Comparison of ENCODE assay signal across 23 cellular contexts in genomic region chr3:8524656-8525399, GRCh38. TPM values are rescaled to one million over a fixed set of nuclear protein-coding genes. Genes with fewer than 3 reads are reported as not detected.
DNase-seq lines count a peak whose midpoint lies in the region; ATAC-seq and TF ChIP-seq lines count a peak whose summit lies in the region.
"Had no signal": no experiment of that assay in that cellular context is flagged by ENCODE, and none has a peak within 500 bp of the region (broad histone marks: within the 10 kb centered on the region; RNA-seq: fewer than 3 reads in every experiment).

No MANE protein-coding gene starts in this region.

- H3K4me1 Mint-ChIP-seq in activated T-cell treated with anti-CD3 and anti-CD28 coated beads, Interleukin-2, amount 50 U/mL, for 72 hours (ENCODE audit: low read depth): no peaks in the 10 kb centered on the region
- H3K4me1 Mint-ChIP-seq in chondrocyte (ENCODE audit: low read depth): peaks cover 97% of the 10 kb centered on the region
- H3K4me1 Mint-ChIP-seq in stimulated activated naive CD8-positive, alpha-beta T cell treated with anti-CD3 and anti-CD28 coated beads, Interleukin-15, amount 100 ng/mL, for 72 hours: no peaks in the 10 kb centered on the region

- ATAC-seq in activated T-cell treated with anti-CD3 and anti-CD28 coated beads, Interleukin-2, amount 50 U/mL, for 72 hours (replicated peaks in 1 of 2): peak; percentile 32 to 35
- ATAC-seq in HG02759 (IDR thresholded peaks at IDR 0.05; ENCODE audit: unreplicated experiment): peak; percentile 70
- peak; percentile 79 for ATAC-seq in stimulated activated naive CD8-positive, alpha-beta T cell treated with anti-CD3 and anti-CD28 coated beads, Interleukin-15, amount 100 ng/mL, for 72 hours
- no peak for ATAC-seq in left cardiac atrium
- ATAC-seq: left lung had no signal

- peaks cover 18% of the 10 kb centered on the region for H3K27me3 Mint-ChIP-seq in activated T-cell treated with anti-CD3 and anti-CD28 coated beads, Interleukin-2, amount 50 U/mL, for 72 hours (ENCODE audit: low read depth)
- H3K27me3 Mint-ChIP-seq in chondrocyte (ENCODE audit: low read depth): no peaks in the 10 kb centered on the region
- H3K27me3 Mint-ChIP-seq in stimulated activated naive CD8-positive, alpha-beta T cell treated with anti-CD3 and anti-CD28 coated beads, Interleukin-15, amount 100 ng/mL, for 72 hours: peaks cover 38% of the 10 kb centered on the region

- no peak for DNase-seq in activated T-cell treated with anti-CD3 and anti-CD28 coated beads, Interleukin-2, amount 50 U/mL, for 72 hours
- no peak for DNase-seq in activated T-cell treated with anti-CD3 and anti-CD28 coated beads, Interleukin-2, amount 50 U/mL, for 48 hours
- DNase-seq in chondrocyte (ENCODE audit: low spot score) (no peak), left cardiac atrium (no peak), NCI-H526 (lab: John Stamatoyannopoulos, UW) (no peak)
- DNase-seq in stimulated activated naive CD8-positive, alpha-beta T cell treated with anti-CD3 and anti-CD28 coated beads, Interleukin-15, amount 100 ng/mL, for 72 hours: no peak
- no peak for DNase-seq in stimulated activated CD4-positive, alpha-beta T cell treated with anti-CD3 and anti-CD28 coated beads, Interleukin-12 subunit alpha, Interleukin-12 subunit beta, amount 100 ng/mL, for 4 hours
- DNase-seq: activated CD4-positive, alpha-beta T cell treated with anti-CD3 and anti-CD28 coated beads for 4 hours; activated T-cell treated with anti-CD3 and anti-CD28 coated beads for 4 hours; DMS53; endodermal cell; H9; IMR-90; left lung; NCI-H2081; NCI-H524; OCI-M1; SJCRH30; stimulated activated naive CD4-positive, alpha-beta T cell; T1000 had no signal

- H3K4me3 Mint-ChIP-seq in activated T-cell treated with anti-CD3 and anti-CD28 coated beads, Interleukin-2, amount 50 U/mL, for 72 hours: no peak overlapping the region
- no peak overlapping the region for H3K4me3 Mint-ChIP-seq in chondrocyte (ENCODE audit: unreplicated experiment)
- H3K4me3 Mint-ChIP-seq in stimulated activated naive CD8-positive, alpha-beta T cell treated with anti-CD3 and anti-CD28 coated beads, Interleukin-15, amount 100 ng/mL, for 72 hours: no peak overlapping the region
- H3K4me3 Mint-ChIP-seq: activated naive CD8-positive, alpha-beta T cell; CD14-positive monocyte; endodermal cell; H9 had no signal

- H3K27ac Mint-ChIP-seq in activated T-cell treated with anti-CD3 and anti-CD28 coated beads, Interleukin-2, amount 50 U/mL, for 72 hours: no peak overlapping the region
- peak overlapping the region; percentile 83 for H3K27ac Mint-ChIP-seq in chondrocyte (ENCODE audit: unreplicated experiment)
- H3K27ac Mint-ChIP-seq in stimulated activated naive CD8-positive, alpha-beta T cell treated with anti-CD3 and anti-CD28 coated beads, Interleukin-15, amount 100 ng/mL, for 72 hours: peak overlapping the region in 1 of 2 donors; percentile 27
- H3K27ac Mint-ChIP-seq: activated naive CD8-positive, alpha-beta T cell; CD14-positive monocyte; endodermal cell had no signal

- peaks cover 3 to 4% of the 10 kb centered on the region in 2 donors for H3K9me3 Mint-ChIP-seq in activated T-cell treated with anti-CD3 and anti-CD28 coated beads, Interleukin-2, amount 50 U/mL, for 72 hours
- no peaks in the 10 kb centered on the region for H3K9me3 Mint-ChIP-seq in chondrocyte (ENCODE audit: low read depth)
- peaks cover 0 to 6% of the 10 kb centered on the region in 2 donors for H3K9me3 Mint-ChIP-seq in stimulated activated naive CD8-positive, alpha-beta T cell treated with anti-CD3 and anti-CD28 coated beads, Interleukin-15, amount 100 ng/mL, for 72 hours
- H3K9me3 Mint-ChIP-seq: endodermal cell, H9 had no signal

- intact Hi-C loops in left cardiac atrium (cut with DNase I): no loop called here

- peaks cover 3% of the 10 kb centered on the region in 2 donors for H3K36me3 Mint-ChIP-seq in activated T-cell treated with anti-CD3 and anti-CD28 coated beads, Interleukin-2, amount 50 U/mL, for 72 hours (ENCODE audit: insufficient read depth in 2 of 2)
- H3K36me3 Mint-ChIP-seq in chondrocyte (ENCODE audit: low read depth): peaks cover 49% of the 10 kb centered on the region
- H3K36me3 Mint-ChIP-seq: activated naive CD8-positive, alpha-beta T cell; CD14-positive monocyte had no signal

- TF ChIP-seq CTCF in chondrocyte (IDR thresholded peaks at IDR 0.05): no peak

RNA-seq across cellular contexts. Expression of gene LMCD1, which starts 23.2 kb away (rescaled TPM):
- total RNA-seq in activated T-cell treated with anti-CD3 and anti-CD28 coated beads, Interleukin-2, amount 50 U/mL, for 72 hours: 1 to 10 TPM; 2.2 to 2.9 TPM
- total RNA-seq in chondrocyte: 260 to 268 TPM (median 263 TPM) in 3 replicates
- total RNA-seq in left cardiac atrium: 10 to 100 TPM; 52.9 to 63.7 TPM

Comparison
In these comparisons a context has a peak if more than half of its experiments do, and no peak if none do; other contexts are left out.
1. ATAC-seq: peak in activated T-cell treated with anti-CD3 and anti-CD28 coated beads, Interleukin-2, amount 50 U/mL, for 72 hours (2 of 2), HG02759 (single experiment) and stimulated activated naive CD8-positive, alpha-beta T cell treated with anti-CD3 and anti-CD28 coated beads, Interleukin-15, amount 100 ng/mL, for 72 hours (single experiment); none in left cardiac atrium (0 of 2).
2. RNA of gene LMCD1, which starts 23.2 kb away (total RNA-seq): 260 to 268 TPM in chondrocyte and 52.9 to 63.7 TPM in left cardiac atrium; 2.2 to 2.9 TPM in activated T-cell treated with anti-CD3 and anti-CD28 coated beads, Interleukin-2, amount 50 U/mL, for 72 hours; every median in the first group is over 10 times any median in the second.